ENCODE assay signal across 8 cellular contexts in the genomic region with DNA sequence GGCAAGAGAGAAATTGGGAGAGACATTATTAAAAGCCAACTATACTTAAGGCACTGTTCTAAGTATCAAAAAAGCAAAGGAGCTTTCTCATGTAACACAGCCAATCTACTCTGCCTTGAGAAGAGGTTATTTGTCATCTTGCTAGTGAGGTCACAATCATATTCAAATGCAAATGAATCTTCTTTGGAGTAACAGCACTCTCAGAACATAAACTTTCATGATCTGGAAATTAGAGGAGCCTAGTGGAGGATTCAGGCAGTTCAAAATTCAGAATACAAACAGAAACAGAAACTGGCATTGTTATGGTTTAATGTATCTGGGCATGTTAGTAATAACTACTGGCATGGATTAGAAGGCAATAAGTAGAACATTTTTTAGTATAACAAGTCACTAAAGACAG. TPM values are rescaled to one million over a fixed set of nuclear protein-coding genes. Genes with fewer than 3 reads are reported as not detected.
DNase-seq lines count a peak whose midpoint lies in the region; ATAC-seq and TF ChIP-seq lines count a peak whose summit lies in the region.

No MANE protein-coding gene starts in this region.

- H3K36me3 Mint-ChIP-seq in neural progenitor cell: peaks cover 10% of the 10 kb centered on the region

- no peak overlapping the region for H3K4me3 Mint-ChIP-seq in neural progenitor cell

- peaks cover 73% of the 10 kb centered on the region for H4K20me1 ChIP-seq in neural progenitor cell (ENCODE audit: low read depth)

- intact Hi-C loops in heart right ventricle (cut with DNase I): no loop called here

- H3K9me3 Mint-ChIP-seq in neural progenitor cell: peaks cover 2% of the 10 kb centered on the region

- H3K27me3 Mint-ChIP-seq in neural progenitor cell (ENCODE audit: insufficient read depth, low read depth): no peaks in the 10 kb centered on the region

- ATAC-seq in heart right ventricle (no peak), HG03045 (IDR thresholded peaks at IDR 0.05; ENCODE audit: unreplicated experiment) (no peak)

- H3K4me1 Mint-ChIP-seq in neural progenitor cell: peaks cover 23% of the 10 kb centered on the region

- peak; percentile 17 for TF ChIP-seq CTCF in GM12873 (IDR thresholded peaks at IDR 0.05; ENCODE audit: insufficient read depth, low read depth, low read length, missing control alignments)
- TF ChIP-seq CTCF in cardiac fibroblast (IDR thresholded peaks at IDR 0.05; ENCODE audit: low read depth, low read length): no peak
- TF ChIP-seq CTCF in neural progenitor cell (IDR thresholded peaks at IDR 0.05): no peak
- TF ChIP-seq CTCF in heart right ventricle (IDR thresholded peaks at IDR 0.05): peak in 1 of 9 donors; percentile 7

- H3F3A ChIP-seq in neural progenitor cell (ENCODE audit: low read depth): no peaks in the 10 kb centered on the region

- no peak overlapping the region for H3K9ac ChIP-seq in neural progenitor cell

- peaks cover 100% of the 10 kb centered on the region for H3K79me2 ChIP-seq in neural progenitor cell (ENCODE audit: low read depth)

- H3K36me3 ChIP-seq in MG63: no peaks in the 10 kb centered on the region
- no peaks in the 10 kb centered on the region for H3K36me3 ChIP-seq in neural progenitor cell
- no peaks in the 10 kb centered on the region for H3K36me3 ChIP-seq in heart right ventricle

- no peak overlapping the region for H3K27ac ChIP-seq in neural progenitor cell
- peak overlapping the region in 2 of 10 donors; percentile 9 to 39 for H3K27ac ChIP-seq in heart right ventricle

- no peaks in the 10 kb centered on the region for H3K9me3 ChIP-seq in MG63
- H3K9me3 ChIP-seq in neural progenitor cell (ENCODE audit: low read depth): no peaks in the 10 kb centered on the region
- no peaks in the 10 kb centered on the region for H3K9me3 ChIP-seq in heart right ventricle

- H3K4me1 ChIP-seq in neural progenitor cell (no peaks in the 10 kb centered on the region), heart right ventricle (peaks cover 0 to 59% (median 34%) of the 10 kb centered on the region in 9 donors)

- H3K4me3 ChIP-seq in MG63 (peak overlapping the region; percentile 6), cardiac fibroblast (replicated peaks in 1 of 2; ENCODE audit: low read depth in 2 of 2, low read length in 2 of 2) (no peak overlapping the region), neural progenitor cell (no peak overlapping the region), heart right ventricle (no peak overlapping the region)

- H3K4me2 ChIP-seq in neural progenitor cell: no peak overlapping the region

- H3K27ac Mint-ChIP-seq in neural progenitor cell: peak overlapping the region; percentile 12

- H3K27me3 ChIP-seq in MG63 (no peaks in the 10 kb centered on the region), neural progenitor cell (no peaks in the 10 kb centered on the region), heart right ventricle (no peaks in the 10 kb centered on the region)

- no peak overlapping the region for H2AFZ ChIP-seq in neural progenitor cell (replicated peaks)

- DNase-seq in MG63 (no peak), cardiac fibroblast (ENCODE audit: low read depth in 2 of 2) (peak; percentile 23 to 33), neural progenitor cell (ENCODE audit: low spot score) (no peak), heart right ventricle (no peak), superior temporal gyrus (ENCODE audit: extremely low spot score) (no peak)
- no peak for DNase-seq in activated CD4-positive, CD25-positive, alpha-beta regulatory T cell treated with anti-CD3 and anti-CD28 coated beads, Interleukin-2, amount 50 U/mL, for 72 hours

RNA-seq across cellular contexts. Expression of gene ARID4B, which starts 57.4 kb away (rescaled TPM):
- 9.5 and 19.4 TPM in 2 replicates for total RNA-seq in MG63 (2014; rRNA removed; shearing (Covaris generic); ENCODE audit: low replicate concordance)
- total RNA-seq in neural progenitor cell (ENCODE audit: low replicate concordance) (38.5 and 65.8 TPM in 2 replicates), heart right ventricle (10 to 100 TPM; 12.2 to 21.5 (median 15.5) TPM)
- polyA plus RNA-seq in heart right ventricle: 10 to 100 TPM in 1 of 2 donors, 1 to 10 TPM in 1; 4.8 to 17.8 TPM

RNA-seq across cellular contexts. Expression of gene GGPS1, which starts 57.7 kb away (rescaled TPM):
- total RNA-seq in MG63 (2014; rRNA removed; shearing (Covaris generic); ENCODE audit: low replicate concordance): 18.7 and 23.1 TPM in 2 replicates
- total RNA-seq in neural progenitor cell (ENCODE audit: low replicate concordance) (52.5 and 65.1 TPM in 2 replicates), heart right ventricle (10 to 100 TPM; 27.6 to 40.0 (median 35.0) TPM)
- polyA plus RNA-seq in heart right ventricle: 10 to 100 TPM; 21.0 to 25.5 TPM

Comparison
In these comparisons a context has a peak if more than half of its experiments do, and no peak if none do; other contexts are left out.
1. DNase-seq: peak in cardiac fibroblast (2 of 2); none in MG63 (single experiment), neural progenitor cell (single experiment), activated CD4-positive, CD25-positive, alpha-beta regulatory T cell treated with anti-CD3 and anti-CD28 coated beads, Interleukin-2, amount 50 U/mL, for 72 hours (single experiment), heart right ventricle (0 of 2) and superior temporal gyrus (single experiment).